Comparison of ENCODE assay signal across 8 cellular contexts in genomic region chr12:75390156-75390898, GRCh38. TPM values are rescaled to one million over a fixed set of nuclear protein-coding genes. Genes with fewer than 3 reads are reported as not detected.
DNase-seq lines count a peak whose midpoint lies in the region; ATAC-seq and TF ChIP-seq lines count a peak whose summit lies in the region.

No MANE protein-coding gene starts in this region.

- peak overlapping the region; percentile 93 for H3K27ac Mint-ChIP-seq in activated T-cell treated with anti-CD3 and anti-CD28 coated beads, Interleukin-2, amount 50 U/mL, for 24 hours
- no peak overlapping the region for H3K27ac Mint-ChIP-seq in glutamatergic neuron (ENCODE audit: unreplicated experiment)

- no peak for DNase-seq in activated T-cell treated with anti-CD3 and anti-CD28 coated beads, Interleukin-2, amount 50 U/mL, for 24 hours
- no peak for DNase-seq in activated T-cell treated with anti-CD3 and anti-CD28 coated beads for 4 hours
- DNase-seq in SJSA1 (ENCODE audit: low read depth in 1 of 2, low spot score in 2 of 2), result peak in 1 of 2 experiments; percentile 33
- no peak for DNase-seq in glutamatergic neuron
- no peak for DNase-seq in spleen
- DNase-seq in putamen (ENCODE audit: low spot score), result no peak
- DNase-seq in GM19238 (ENCODE audit: insufficient read length, low spot score), result no peak

- TF ChIP-seq CTCF in glutamatergic neuron (IDR thresholded peaks at IDR 0.05; ENCODE audit: partially characterized antibody, unreplicated experiment) (no peak), spleen (IDR thresholded peaks at IDR 0.05 in 8 of 11, conservative IDR thresholded peaks at IDR 0.05 in 3 of 11) (no peak)

- H3K4me3 ChIP-seq in SJSA1 (peak overlapping the region; percentile 42), spleen (peak overlapping the region; percentile 37 to 75 (median 46))

- peak overlapping the region; percentile 81 for H3K4me3 Mint-ChIP-seq in activated T-cell treated with anti-CD3 and anti-CD28 coated beads, Interleukin-2, amount 50 U/mL, for 24 hours
- H3K4me3 Mint-ChIP-seq in glutamatergic neuron (ENCODE audit: unreplicated experiment), result peak overlapping the region; percentile 27

- peaks cover 24% of the 10 kb centered on the region for H3K4me1 ChIP-seq in SJSA1 (replicated peaks)
- H3K4me1 ChIP-seq in spleen, result peaks cover 21 to 36% (median 33%) of the 10 kb centered on the region in 6 donors

- H3K27me3 ChIP-seq in SJSA1 (replicated peaks) (no peaks in the 10 kb centered on the region), spleen (replicated peaks in 1 of 7) (no peaks in the 10 kb centered on the region)

- no peak for TF ChIP-seq POLR2A in spleen (IDR thresholded peaks at IDR 0.05)

- H3K27ac ChIP-seq in SJSA1 (no peak overlapping the region), spleen (peak overlapping the region; percentile 73 to 96 (median 93))

- H3K9me3 ChIP-seq in SJSA1 (replicated peaks) (no peaks in the 10 kb centered on the region), spleen (peaks cover 0 to 7% (median 2%) of the 10 kb centered on the region in 8 donors)

- peaks cover 4% of the 10 kb centered on the region for H3K36me3 Mint-ChIP-seq in activated T-cell treated with anti-CD3 and anti-CD28 coated beads, Interleukin-2, amount 50 U/mL, for 24 hours (ENCODE audit: low read depth)
- no peaks in the 10 kb centered on the region for H3K36me3 Mint-ChIP-seq in glutamatergic neuron (ENCODE audit: unreplicated experiment)

- intact Hi-C loops in spleen (cut with DNase I; ENCODE audit: low total_unique reads), result loop anchor here (5.0 kb wide), 1 partner anchor 117 kb away; no protein-coding TSS in a partner anchor

- H3K36me3 ChIP-seq in SJSA1, result no peaks in the 10 kb centered on the region
- no peaks in the 10 kb centered on the region for H3K36me3 ChIP-seq in spleen

- H3K4me1 Mint-ChIP-seq in activated T-cell treated with anti-CD3 and anti-CD28 coated beads, Interleukin-2, amount 50 U/mL, for 24 hours (ENCODE audit: low read depth), result peaks cover 36% of the 10 kb centered on the region
- H3K4me1 Mint-ChIP-seq in glutamatergic neuron (ENCODE audit: low read depth, unreplicated experiment), result peaks cover 9% of the 10 kb centered on the region

- no peak for ATAC-seq in GM19463 (IDR thresholded peaks at IDR 0.05; ENCODE audit: unreplicated experiment)

- no peaks in the 10 kb centered on the region for H3K27me3 Mint-ChIP-seq in activated T-cell treated with anti-CD3 and anti-CD28 coated beads, Interleukin-2, amount 50 U/mL, for 24 hours
- H3K27me3 Mint-ChIP-seq in glutamatergic neuron (ENCODE audit: unreplicated experiment), result no peaks in the 10 kb centered on the region

- WGBS in spleen, 5 donors, result 27 to 45% (median 27%) methylated on average over 6 of the region's 6 CpGs

- no peaks in the 10 kb centered on the region for H3K9me3 Mint-ChIP-seq in activated T-cell treated with anti-CD3 and anti-CD28 coated beads, Interleukin-2, amount 50 U/mL, for 24 hours
- peaks cover 2% of the 10 kb centered on the region for H3K9me3 Mint-ChIP-seq in glutamatergic neuron (ENCODE audit: unreplicated experiment)

RNA-seq across cellular contexts. Expression of gene GLIPR1L2, which starts 0.6 kb away (rescaled TPM):
- 0.13 TPM in 1 of 2 replicates, not detected in the other for total RNA-seq in SJSA1 (2014; rRNA removed; shearing (Covaris generic))
- total RNA-seq in glutamatergic neuron (ENCODE audit: unreplicated experiment) (not detected), spleen (1 to 10 TPM in 4 of 7 donors, under 1 TPM in 2, not detected in 1; 0.44 to 3.2 (median 1.1) TPM)
- under 1 TPM; 0.07 to 0.77 (median 0.42) TPM for polyA plus RNA-seq in spleen

RNA-seq across cellular contexts. Expression of gene GLIPR1L1, which starts 55.9 kb away (rescaled TPM):
- not detected in 2 replicates for total RNA-seq in SJSA1 (2014; rRNA removed; shearing (Covaris generic))
- not detected for total RNA-seq in glutamatergic neuron (ENCODE audit: unreplicated experiment)
- not detected for total RNA-seq in spleen
- not detected for polyA plus RNA-seq in spleen
